In genomic region chr7:30799206-30799975, GRCh38 we compare ENCODE assay signal across 8 cellular contexts. TPM values are rescaled to one million over a fixed set of nuclear protein-coding genes. Genes with fewer than 3 reads are reported as not detected.
A peak's percentile ranks its signal among the peaks of the same experiment; 100 is the strongest.
DNase-seq lines count a peak whose midpoint lies in the region; ATAC-seq and TF ChIP-seq lines count a peak whose summit lies in the region.

No MANE protein-coding gene starts in this region.

- peak; percentile 94 for DNase-seq in GM04504 (ENCODE audit: low read depth)
- peak; percentile 35 for DNase-seq in HK-2 (ENCODE audit: unreplicated experiment)
- peak; percentile 84 for DNase-seq in dermis blood vessel endothelial cell
- no peak for DNase-seq in 8988T
- DNase-seq in glutamatergic neuron, result no peak
- DNase-seq in stimulated activated CD4-positive, alpha-beta T cell treated with anti-CD3 and anti-CD28 coated beads, Interleukin-4, amount 100 ng/mL, for 1 hour, result no peak

- no peaks in the 10 kb centered on the region for H3K9me3 Mint-ChIP-seq in stimulated activated memory B cell treated with anti-CD40 and anti-IgM and Interleukin-4, amounts not matched to agents 10 μg/mL and 1 μg/mL and 100 μg/mL, for 72 hours
- no peaks in the 10 kb centered on the region for H3K9me3 Mint-ChIP-seq in glutamatergic neuron (ENCODE audit: unreplicated experiment)

- peak overlapping the region; percentile 33 for H3K27ac Mint-ChIP-seq in stimulated activated memory B cell treated with anti-CD40 and anti-IgM and Interleukin-4, amounts not matched to agents 10 μg/mL and 1 μg/mL and 100 μg/mL, for 72 hours
- H3K27ac Mint-ChIP-seq in glutamatergic neuron (ENCODE audit: unreplicated experiment), result no peak overlapping the region

- TF ChIP-seq CTCF in glutamatergic neuron (IDR thresholded peaks at IDR 0.05; ENCODE audit: partially characterized antibody, unreplicated experiment), result no peak

- H3K4me1 Mint-ChIP-seq in stimulated activated memory B cell treated with anti-CD40 and anti-IgM and Interleukin-4, amounts not matched to agents 10 μg/mL and 1 μg/mL and 100 μg/mL, for 72 hours, result peaks cover 58% of the 10 kb centered on the region
- H3K4me1 Mint-ChIP-seq in glutamatergic neuron (ENCODE audit: low read depth, unreplicated experiment), result no peaks in the 10 kb centered on the region

- H3K4me3 Mint-ChIP-seq in stimulated activated memory B cell treated with anti-CD40 and anti-IgM and Interleukin-4, amounts not matched to agents 10 μg/mL and 1 μg/mL and 100 μg/mL, for 72 hours, result no peak overlapping the region
- no peak overlapping the region for H3K4me3 Mint-ChIP-seq in glutamatergic neuron (ENCODE audit: unreplicated experiment)

- peak; percentile 75 for ATAC-seq in GM21528 (IDR thresholded peaks at IDR 0.05; ENCODE audit: low FRiP score, unreplicated experiment)
- peak; percentile 92 for ATAC-seq in stimulated activated memory B cell treated with anti-CD40 and anti-IgM and Interleukin-4, amounts not matched to agents 10 μg/mL and 1 μg/mL and 100 μg/mL, for 72 hours

- H3K36me3 Mint-ChIP-seq in stimulated activated memory B cell treated with anti-CD40 and anti-IgM and Interleukin-4, amounts not matched to agents 10 μg/mL and 1 μg/mL and 100 μg/mL, for 72 hours, result no peaks in the 10 kb centered on the region
- H3K36me3 Mint-ChIP-seq in glutamatergic neuron (ENCODE audit: unreplicated experiment), result no peaks in the 10 kb centered on the region

- H3K27me3 Mint-ChIP-seq in stimulated activated memory B cell treated with anti-CD40 and anti-IgM and Interleukin-4, amounts not matched to agents 10 μg/mL and 1 μg/mL and 100 μg/mL, for 72 hours, result no peaks in the 10 kb centered on the region
- H3K27me3 Mint-ChIP-seq in glutamatergic neuron (ENCODE audit: unreplicated experiment), result peaks cover 2% of the 10 kb centered on the region

RNA-seq across cellular contexts. Expression of gene MINDY4, which starts 28.2 kb away (rescaled TPM):
- total RNA-seq in dermis blood vessel endothelial cell (2.7 and 6.1 TPM in 2 replicates), glutamatergic neuron (ENCODE audit: unreplicated experiment) (2.3 TPM)

RNA-seq across cellular contexts. Expression of gene INMT, which starts 47.5 kb away (rescaled TPM):
- 0.05 TPM in 1 of 2 replicates, not detected in the other for total RNA-seq in dermis blood vessel endothelial cell
- total RNA-seq in glutamatergic neuron (ENCODE audit: unreplicated experiment), result 1.7 TPM

Comparison
In these comparisons a context has a peak if more than half of its experiments do, and no peak if none do; other contexts are left out.
1. DNase-seq: peak in GM04504 (single experiment), HK-2 (single experiment) and dermis blood vessel endothelial cell (single experiment); none in 8988T (single experiment), glutamatergic neuron (single experiment) and stimulated activated CD4-positive, alpha-beta T cell treated with anti-CD3 and anti-CD28 coated beads, Interleukin-4, amount 100 ng/mL, for 1 hour (single experiment).